ENCODE assay signal across 8 cellular contexts in genomic region chr10:100482834-100483185, GRCh38. TPM values are rescaled to one million over a fixed set of nuclear protein-coding genes. Genes with fewer than 3 reads are reported as not detected.
A peak's percentile ranks its signal among the peaks of the same experiment; 100 is the strongest.
DNase-seq lines count a peak whose midpoint lies in the region; ATAC-seq, FAIRE-seq and TF ChIP-seq lines count a peak whose summit lies in the region.

No MANE protein-coding gene starts in this region.

- peaks cover 13 to 20% (median 14%) of the 10 kb centered on the region in 3 donors for H3K4me1 ChIP-seq in esophagus squamous epithelium

- TF ChIP-seq POLR2A in esophagus squamous epithelium (IDR thresholded peaks at IDR 0.05): no peak

- H3K27ac ChIP-seq in RWPE1: no peak overlapping the region
- H3K27ac ChIP-seq in esophagus squamous epithelium: no peak overlapping the region
- no peak overlapping the region for H3K27ac ChIP-seq in skin epidermis

- H3K27me3 ChIP-seq in esophagus squamous epithelium: peaks cover 0 to 64% (median 3%) of the 10 kb centered on the region in 4 donors

- H3K4me1 Mint-ChIP-seq in T-helper 2 cell treated with Interferon-gamma antibody and Interleukin-4, amounts not matched to agents 5 μg/mL and 100 μg/mL, for 36 hours (ENCODE audit: low read depth): peaks cover 37% of the 10 kb centered on the region

- WGBS in esophagus squamous epithelium, 2 donors: 25 to 38% methylated on average over 2 to 4 of the region's 5 CpGs

- CTCF ChIA-PET in RWPE1 (lab: Yijun Ruan, JAX): interaction anchor here (0.5 to 6.2 kb wide), 21 partner anchors 11 to 398 kb away, joined by 3 to 38 read pairs (median 5); no protein-coding TSS in a partner anchor

- H3K27me3 Mint-ChIP-seq in T-helper 2 cell treated with Interferon-gamma antibody and Interleukin-4, amounts not matched to agents 5 μg/mL and 100 μg/mL, for 36 hours (ENCODE audit: low read depth): peaks cover 11% of the 10 kb centered on the region

- H3K4me3 ChIP-seq in esophagus squamous epithelium: peak overlapping the region; percentile 35 to 72 (median 46)
- H3K4me3 ChIP-seq in skin epidermis: peak overlapping the region; percentile 25 to 47 (median 35)

- TF ChIP-seq CTCF in RWPE1 (conservative IDR thresholded peaks at IDR 0.05; ENCODE audit: low read depth) (peak; percentile 25; the same call in 1 of the 2 replicates), esophagus squamous epithelium (IDR thresholded peaks at IDR 0.05) (no peak)

- peaks cover 0 to 34% (median 0%) of the 10 kb centered on the region in 3 donors for H3K36me3 ChIP-seq in esophagus squamous epithelium

- POLR2A ChIA-PET in RWPE1 (lab: Yijun Ruan, JAX; ENCODE audit: low non-redundant PET): no interaction called here

- no peak for FAIRE-seq in RCC 7860 (lab: Jason Lieb, UNC)

- H3K9me3 ChIP-seq in esophagus squamous epithelium: no peaks in the 10 kb centered on the region

- H3K27ac Mint-ChIP-seq in T-helper 2 cell treated with Interferon-gamma antibody and Interleukin-4, amounts not matched to agents 5 μg/mL and 100 μg/mL, for 36 hours: peak overlapping the region; percentile 40

- no peak for ATAC-seq in HG02970 (IDR thresholded peaks at IDR 0.05; ENCODE audit: low FRiP score, unreplicated experiment)

- peaks cover 45% of the 10 kb centered on the region for H3K36me3 Mint-ChIP-seq in T-helper 2 cell treated with Interferon-gamma antibody and Interleukin-4, amounts not matched to agents 5 μg/mL and 100 μg/mL, for 36 hours (ENCODE audit: low read depth)

- no peak for DNase-seq in T-helper 2 cell treated with Interferon-gamma antibody and Interleukin-4, amounts not matched to agents 5 μg/mL and 100 μg/mL, for 36 hours (ENCODE audit: low spot score)
- DNase-seq in T-helper 2 cell (no peak), RWPE1 (ENCODE audit: low spot score) (no peak), esophagus squamous epithelium (lab: John Stamatoyannopoulos, UW) (no peak), RCC 7860 (ENCODE audit: low spot score) (no peak), NCI-H2196 (lab: John Stamatoyannopoulos, UW; ENCODE audit: unreplicated experiment) (no peak)

- no peaks in the 10 kb centered on the region for H3K9me3 Mint-ChIP-seq in T-helper 2 cell treated with Interferon-gamma antibody and Interleukin-4, amounts not matched to agents 5 μg/mL and 100 μg/mL, for 36 hours

- H3K4me3 Mint-ChIP-seq in T-helper 2 cell treated with Interferon-gamma antibody and Interleukin-4, amounts not matched to agents 5 μg/mL and 100 μg/mL, for 36 hours: peak overlapping the region; percentile 80

- intact Hi-C loops in esophagus squamous epithelium (cut with DNase I): no loop called here

RNA-seq across cellular contexts. Expression of gene WNT8B, which starts 20.0 kb away (rescaled TPM):
- total RNA-seq in esophagus squamous epithelium: not detected

RNA-seq across cellular contexts. Expression of gene SEC31B, which starts 36.9 kb away (rescaled TPM):
- total RNA-seq in esophagus squamous epithelium: 1 to 10 TPM in 3 of 4 donors, under 1 TPM in 1; 0.85 to 7.1 (median 2.5) TPM

RNA-seq across cellular contexts. Expression of gene NDUFB8, which starts 46.9 kb away (rescaled TPM):
- 100 to 1,000 TPM; 160 to 215 (median 187) TPM for total RNA-seq in esophagus squamous epithelium

RNA-seq across cellular contexts. Expression of gene HIF1AN, which starts 52.9 kb away (rescaled TPM):
- 10 to 100 TPM in 3 of 4 donors, 1 to 10 TPM in 1; 8.6 to 13.2 (median 11.6) TPM for total RNA-seq in esophagus squamous epithelium
